31 cellular contexts compared by ENCODE assay signal in genomic region chr5:73793911-73794310, GRCh38.
A peak's percentile ranks its signal among the peaks of the same experiment; 100 is the strongest.
DNase-seq lines count a peak whose midpoint lies in the region; ATAC-seq, FAIRE-seq and TF ChIP-seq lines count a peak whose summit lies in the region.
"Had no signal": no experiment of that assay in that cellular context is flagged by ENCODE, and none has a peak within 500 bp of the region (broad histone marks: within the 10 kb centered on the region; RNA-seq: fewer than 3 reads in every experiment).

No MANE protein-coding gene starts in this region.

- peak overlapping the region; percentile 91 to 94 for H3K27ac ChIP-seq in A549
- H3K27ac ChIP-seq: BLaER1, SJSA1 had no signal

- H3K4me3 ChIP-seq in A549 = no peak overlapping the region
- no peak overlapping the region for H3K4me3 ChIP-seq in fibroblast of the aortic adventitia (ENCODE audit: low read depth, low read length)
- H3K4me3 ChIP-seq: BLaER1, HAP-1, SJSA1 had no signal

- WGBS in A549 (ENCODE audit: missing lambda C conversion rate) = 74% methylated on average over 5 of the region's 5 CpGs

- CTCF ChIA-PET in A549 (lab: Yijun Ruan, JAX) = interaction anchor here (0.6 to 11.8 kb wide), 19 partner anchors 8 to 860 kb away, joined by 3 to 315 read pairs (median 8); no protein-coding TSS in a partner anchor

- ATAC-seq in A549 = no peak
- ATAC-seq in HG02840 (IDR thresholded peaks at IDR 0.05; ENCODE audit: low FRiP score, unreplicated experiment) = no peak
- no peak for ATAC-seq in GM21529 (IDR thresholded peaks at IDR 0.05; ENCODE audit: unreplicated experiment)
- ATAC-seq: activated CD4-positive, alpha-beta T cell treated with anti-CD3 and anti-CD28 coated beads for 36 hours; Panc1; stimulated activated memory B cell treated with anti-CD40 and anti-IgM and Interleukin-4, amounts not matched to agents 10 μg/mL and 1 μg/mL and 100 μg/mL, for 72 hours; T-helper 17 cell had no signal

- no peak for TF ChIP-seq POLR2A in A549 (IDR thresholded peaks at IDR 0.05; ENCODE audit: low read length)

- H3K4me1 ChIP-seq in A549 = peaks cover 79% of the 10 kb centered on the region
- H3K4me1 ChIP-seq: HAP-1 had no signal

- DNase-seq in A549 (ENCODE audit: low read depth in 1 of 2, low spot score in 1 of 2) = no peak
- DNase-seq in HT1080 (ENCODE audit: low read depth) = peak; percentile 87
- peak; percentile 36 for DNase-seq in astrocyte of the hippocampus (ENCODE audit: low read depth, low spot score)
- DNase-seq in fibroblast of the aortic adventitia (ENCODE audit: low read depth) = peak; percentile 72
- DNase-seq in posterior vena cava (ENCODE audit: low spot score) = no peak
- DNase-seq in NCI-H1417 treated with DMSO at 0.1 percent for 48 hours (lab: John Stamatoyannopoulos, UW) = no peak
- DNase-seq: ACHN; activated CD4-positive, alpha-beta T cell treated with anti-CD3 and anti-CD28 coated beads for 36 hours; activated effector memory CD4-positive, alpha-beta T cell treated with anti-CD3 and anti-CD28 coated beads, Interleukin-2, amount 50 U/mL, for 16 hours; Caco-2; cortex of kidney; DMS79 treated with DMSO at 0.1 percent for 48 hours; endodermal cell; head of caudate nucleus; MM.1S; naive B cell; NCI-H1436 treated with DMSO at 0.1 percent for 48 hours; NCI-H510A treated with DMSO at 0.1 percent for 48 hours; nucleus accumbens; retina; stimulated activated CD4-positive, alpha-beta T cell treated with anti-CD3 and anti-CD28 coated beads, Interleukin-4, amount 100 ng/mL, for 1 hour; T-helper 17 cell had no signal

- no peak for TF ChIP-seq EP300 in A549 (IDR thresholded peaks at IDR 0.05)

- intact Hi-C loops in posterior vena cava (cut with DNase I) = loop anchor here (5.0 kb wide), 2 partner anchors 202 to 207 kb away; no protein-coding TSS in a partner anchor

- no peak for TF ChIP-seq RAD21 in A549 (conservative IDR thresholded peaks at IDR 0.05 in 1 of 2, IDR thresholded peaks at IDR 0.05 in 1 of 2)

- H3K9me3 ChIP-seq in A549 = no peaks in the 10 kb centered on the region
- H3K9me3 ChIP-seq: BLaER1, Caco-2, HAP-1, SJSA1 had no signal

- POLR2A ChIA-PET in A549 (lab: Yijun Ruan, JAX) = interaction anchor here (1.4 kb wide), 1 partner anchor 19 kb away, joined by 5 read pairs; no protein-coding TSS in a partner anchor

- FAIRE-seq in A549 (lab: Jason Lieb, UNC) = no peak
- FAIRE-seq: GM12891, urothelium cell line had no signal

- 0 out of 3 replicates have a peak overlapping the region, but pooled peaks have one; percentile 5 for H3K4me2 ChIP-seq in A549
- H3K4me2 ChIP-seq: BLaER1 had no signal

- TF ChIP-seq CTCF in A549 (IDR thresholded peaks at IDR 0.05) (no peak), fibroblast of the aortic adventitia (IDR thresholded peaks at IDR 0.05; ENCODE audit: insufficient read depth, low read length) (no peak)

TF ChIP-seq in A549, 52 proteins besides CTCF, POLR2A, EP300 and RAD21:
- TF ChIP-seq JUNB (IDR thresholded peaks at IDR 0.05) (no peak), RARB (CRISPR knock-in tag; IDR thresholded peaks at IDR 0.05) (no peak), TP53 (CRISPR knock-in tag; IDR thresholded peaks at IDR 0.05) (no peak)

Comparison
In these comparisons a context has a peak if more than half of its experiments do, and no peak if none do; other contexts are left out.
1. DNase-seq: peak in HT1080 (single experiment), astrocyte of the hippocampus (single experiment) and fibroblast of the aortic adventitia (single experiment); none in A549 (0 of 2), posterior vena cava (single experiment) and NCI-H1417 treated with DMSO at 0.1 percent for 48 hours (single experiment).